Comparison of ENCODE assay signal across 1 cellular context in genomic region chr1:203930343-203930742, GRCh38.
TF ChIP-seq lines count a peak whose summit lies in the region.

No MANE protein-coding gene starts in this region.

TF ChIP-seq in HEK293, 187 proteins besides CTCF, POLR2A, EP300 and RAD21 (continued from another document):
- TF ChIP-seq ZNF518A (tag by site-specific recombination; conservative IDR thresholded peaks at IDR 0.05; ENCODE audit: low read depth) (no peak), ZNF639 (tag by site-specific recombination; IDR thresholded peaks at IDR 0.05) (no peak), ZNF335 (tag by site-specific recombination; conservative IDR thresholded peaks at IDR 0.05) (no peak), ZNF19 (tag by site-specific recombination; IDR thresholded peaks at IDR 0.05; ENCODE audit: low read depth) (no peak), ZNF621 (tag by site-specific recombination; IDR thresholded peaks at IDR 0.05) (no peak), ZBTB20 (tag by site-specific recombination; IDR thresholded peaks at IDR 0.05) (no peak)
TF ChIP-seq in HEK293: peak in this region for 2.
